ENCODE assay signal across 8 cellular contexts in the genomic region with DNA sequence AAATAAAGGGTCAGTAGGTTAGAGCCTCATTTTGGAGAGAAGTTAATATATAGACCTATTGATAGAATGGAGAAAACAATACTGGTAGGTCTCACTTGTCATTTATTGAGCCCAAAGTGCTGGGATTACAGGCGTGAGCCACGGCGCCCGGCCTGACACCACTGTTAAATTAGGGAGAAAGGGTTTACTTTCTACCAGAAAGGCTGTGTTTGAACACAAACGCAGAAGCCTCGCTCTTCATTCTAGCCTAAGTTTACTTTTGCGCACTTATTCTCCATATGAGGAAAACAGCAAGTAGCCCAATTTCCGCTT. TPM values are rescaled to one million over a fixed set of nuclear protein-coding genes. Genes with fewer than 3 reads are reported as not detected.
DNase-seq lines count a peak whose midpoint lies in the region; ATAC-seq lines count a peak whose summit lies in the region.

No MANE protein-coding gene starts in this region.

- intact Hi-C loops in activated CD4-positive, alpha-beta T cell treated with anti-CD3 and anti-CD28 coated beads for 36 hours (cut with DNase I, micrococcal nuclease), result loop anchor here (2.0 to 5.0 kb wide), 5 partner anchors 42 to 752 kb away; a partner anchor contains a TSS

- peak overlapping the region; percentile 89 for H3K27ac ChIP-seq in substantia nigra (ENCODE audit: low read depth, low read length, poor library complexity, severe bottlenecking)

- H3K27me3 Mint-ChIP-seq in activated CD4-positive, alpha-beta T cell treated with anti-CD3 and anti-CD28 coated beads for 36 hours, result no peaks in the 10 kb centered on the region

- POLR2A ChIA-PET in activated CD4-positive, alpha-beta T cell treated with anti-CD3 and anti-CD28 coated beads for 36 hours (lab: Charles Lee), result interaction anchor here (1.1 kb wide), 1 partner anchor 65 kb away, joined by 4 read pairs; no protein-coding TSS in a partner anchor

- CTCF ChIA-PET in activated CD4-positive, alpha-beta T cell treated with anti-CD3 and anti-CD28 coated beads for 36 hours (lab: Charles Lee), result interaction anchor here (0.6 to 5.2 kb wide), 2 partner anchors 65 to 69 kb away, joined by 3 to 20 read pairs; no protein-coding TSS in a partner anchor

- H3K4me1 Mint-ChIP-seq in activated CD4-positive, alpha-beta T cell treated with anti-CD3 and anti-CD28 coated beads for 36 hours, result peaks cover 19% of the 10 kb centered on the region

- no peak for DNase-seq in activated CD4-positive, alpha-beta T cell treated with anti-CD3 and anti-CD28 coated beads for 36 hours
- no peak for DNase-seq in activated CD4-positive, alpha-beta T cell treated with anti-CD3 and anti-CD28 coated beads, Interleukin-2, amount 50 U/mL, for 4 hours
- peak in 1 of 2 donors; percentile 7 for DNase-seq in activated naive CD4-positive, alpha-beta T cell treated with anti-CD3 and anti-CD28 coated beads, Interleukin-2, amount 50 U/mL, for 72 hours (ENCODE audit: low spot score in 2 of 2)
- peak; percentile 10 for DNase-seq in left kidney (ENCODE audit: low read depth, low spot score)
- no peak for DNase-seq in substantia nigra (lab: John Stamatoyannopoulos, UW)
- DNase-seq in NCI-H226, result no peak

- peaks cover 27% of the 10 kb centered on the region for H3K36me3 Mint-ChIP-seq in activated CD4-positive, alpha-beta T cell treated with anti-CD3 and anti-CD28 coated beads for 36 hours (ENCODE audit: low read depth)
- peaks cover 20 to 30% of the 10 kb centered on the region in 2 donors for H3K36me3 Mint-ChIP-seq in activated naive CD4-positive, alpha-beta T cell treated with anti-CD3 and anti-CD28 coated beads, Interleukin-2, amount 50 U/mL, for 72 hours

- peak overlapping the region; percentile 100 for H3K27ac Mint-ChIP-seq in activated CD4-positive, alpha-beta T cell treated with anti-CD3 and anti-CD28 coated beads for 36 hours
- peak overlapping the region; percentile 97 to 100 for H3K27ac Mint-ChIP-seq in activated naive CD4-positive, alpha-beta T cell treated with anti-CD3 and anti-CD28 coated beads, Interleukin-2, amount 50 U/mL, for 72 hours

- H3K4me3 Mint-ChIP-seq in activated CD4-positive, alpha-beta T cell treated with anti-CD3 and anti-CD28 coated beads for 36 hours, result peak overlapping the region; percentile 93

- H3K9me3 Mint-ChIP-seq in activated CD4-positive, alpha-beta T cell treated with anti-CD3 and anti-CD28 coated beads for 36 hours (ENCODE audit: low read depth), result no peaks in the 10 kb centered on the region
- H3K9me3 Mint-ChIP-seq in activated naive CD4-positive, alpha-beta T cell treated with anti-CD3 and anti-CD28 coated beads, Interleukin-2, amount 50 U/mL, for 72 hours, result no peaks in the 10 kb centered on the region

- no peak for ATAC-seq in activated CD4-positive, alpha-beta T cell treated with anti-CD3 and anti-CD28 coated beads for 36 hours
- no peak for ATAC-seq in activated naive CD4-positive, alpha-beta T cell treated with anti-CD3 and anti-CD28 coated beads, Interleukin-2, amount 50 U/mL, for 72 hours
- ATAC-seq in GM18867 (IDR thresholded peaks at IDR 0.05; ENCODE audit: unreplicated experiment) (no peak), GM18519 (IDR thresholded peaks at IDR 0.05; ENCODE audit: low FRiP score, unreplicated experiment) (no peak)

RNA-seq across cellular contexts. Expression of a gene that starts 0.7 kb away (rescaled TPM):
- 10 to 100 TPM; 71.4 to 84.4 TPM for total RNA-seq in activated CD4-positive, alpha-beta T cell treated with anti-CD3 and anti-CD28 coated beads for 36 hours
- 10 to 100 TPM; 79.0 to 92.0 TPM for total RNA-seq in activated naive CD4-positive, alpha-beta T cell treated with anti-CD3 and anti-CD28 coated beads, Interleukin-2, amount 50 U/mL, for 72 hours

RNA-seq across cellular contexts. Expression of a gene that starts 27.0 kb away (rescaled TPM):
- total RNA-seq in activated CD4-positive, alpha-beta T cell treated with anti-CD3 and anti-CD28 coated beads for 36 hours, result 100 to 1,000 TPM in 1 of 2 experiments, 10 to 100 TPM in 1; 86.4 to 111 TPM
- total RNA-seq in activated naive CD4-positive, alpha-beta T cell treated with anti-CD3 and anti-CD28 coated beads, Interleukin-2, amount 50 U/mL, for 72 hours, result 10 to 100 TPM; 70.7 to 94.2 TPM

RNA-seq across cellular contexts. Expression of a gene that starts 38.3 kb away (rescaled TPM):
- 1 to 10 TPM; 5.9 to 6.0 TPM for total RNA-seq in activated CD4-positive, alpha-beta T cell treated with anti-CD3 and anti-CD28 coated beads for 36 hours
- total RNA-seq in activated naive CD4-positive, alpha-beta T cell treated with anti-CD3 and anti-CD28 coated beads, Interleukin-2, amount 50 U/mL, for 72 hours, result 1 to 10 TPM; 4.6 to 9.1 TPM

RNA-seq across cellular contexts. Expression of a gene that starts 43.3 kb away (rescaled TPM):
- total RNA-seq in activated CD4-positive, alpha-beta T cell treated with anti-CD3 and anti-CD28 coated beads for 36 hours, result 10 to 100 TPM; 24.4 to 32.2 TPM
- 10 to 100 TPM; 23.1 to 26.0 TPM for total RNA-seq in activated naive CD4-positive, alpha-beta T cell treated with anti-CD3 and anti-CD28 coated beads, Interleukin-2, amount 50 U/mL, for 72 hours

RNA-seq across cellular contexts. Expression of a gene that starts 48.0 kb away (rescaled TPM):
- 1 to 10 TPM in 1 of 2 experiments, under 1 TPM in 1; 0.50 to 1.2 TPM for total RNA-seq in activated CD4-positive, alpha-beta T cell treated with anti-CD3 and anti-CD28 coated beads for 36 hours
- total RNA-seq in activated naive CD4-positive, alpha-beta T cell treated with anti-CD3 and anti-CD28 coated beads, Interleukin-2, amount 50 U/mL, for 72 hours, result 1 to 10 TPM in 1 of 2 donors, under 1 TPM in 1; 0.72 to 2.2 TPM
